In the genomic region with DNA sequence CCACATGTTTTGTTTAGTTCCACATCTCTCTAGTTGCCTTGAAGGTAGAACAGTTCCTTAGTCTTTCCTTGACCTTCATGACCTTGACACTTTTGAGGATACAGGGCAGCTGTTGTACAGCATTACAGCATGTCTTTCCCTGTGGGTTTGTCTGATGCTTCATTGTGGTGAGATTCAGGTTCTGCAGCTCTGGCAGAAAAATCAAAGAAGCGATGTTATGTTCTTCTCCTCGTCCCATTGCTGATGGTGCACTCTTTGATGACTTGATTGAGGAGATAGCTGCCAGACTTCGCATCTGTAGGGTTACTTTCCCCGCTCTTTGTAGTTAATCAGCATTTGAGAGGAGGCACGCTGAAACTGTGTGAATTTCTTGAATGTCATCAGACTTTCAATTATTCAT, we compare ENCODE assay signal across 24 cellular contexts. TPM values are rescaled to one million over a fixed set of nuclear protein-coding genes. Genes with fewer than 3 reads are reported as not detected.
A peak's percentile ranks its signal among the peaks of the same experiment; 100 is the strongest.
DNase-seq lines count a peak whose midpoint lies in the region; ATAC-seq and TF ChIP-seq lines count a peak whose summit lies in the region.
"Had no signal": no experiment of that assay in that cellular context is flagged by ENCODE, and none has a peak within 500 bp of the region (broad histone marks: within the 10 kb centered on the region; RNA-seq: fewer than 3 reads in every experiment).

No MANE protein-coding gene starts in this region.

- H3K4me1 Mint-ChIP-seq in chondrocyte (ENCODE audit: low read depth): no peaks in the 10 kb centered on the region
- H3K4me1 Mint-ChIP-seq: IgD-negative memory B cell had no signal

- no peak for DNase-seq in activated naive CD4-positive, alpha-beta T cell treated with anti-CD3 and anti-CD28 coated beads, Interleukin-2, amount 50 U/mL, for 72 hours (ENCODE audit: low spot score in 2 of 2)
- no peak for DNase-seq in activated naive CD4-positive, alpha-beta T cell (lab: John Stamatoyannopoulos, UW)
- DNase-seq in RPMI8226 (peak; percentile 33), myocyte (ENCODE audit: low read depth) (peak; percentile 56), OCI-M2 (lab: John Stamatoyannopoulos, UW; ENCODE audit: unreplicated experiment) (no peak), NCI-H82 treated with DMSO at 0.1 percent for 48 hours (lab: John Stamatoyannopoulos, UW; ENCODE audit: unreplicated experiment) (no peak), chondrocyte (ENCODE audit: low spot score) (no peak)
- DNase-seq: AML-193; CD4-positive, alpha-beta memory T cell; COR-L47; DMS53; GDM1; Karpas-422; NCI-H1092 treated with DMSO at 0.1 percent for 48 hours; NCI-H1436 treated with DMSO at 0.1 percent for 48 hours; NCI-H187 treated with DMSO at 0.1 percent for 48 hours; NCI-H2107; NCI-H524 treated with DMSO at 0.1 percent for 48 hours; NCI-H774; NK-92 treated with Interleukin-12 subunit alpha and Interleukin-12 subunit beta, amount 100 ng/mL, for 24 hours; SHP77 treated with DMSO at 0.1 percent for 48 hours had no signal

- no peak for TF ChIP-seq CTCF in chondrocyte (IDR thresholded peaks at IDR 0.05)

- H3K27me3 Mint-ChIP-seq in chondrocyte (ENCODE audit: low read depth): no peaks in the 10 kb centered on the region

- H3K9me3 Mint-ChIP-seq in activated naive CD4-positive, alpha-beta T cell treated with anti-CD3 and anti-CD28 coated beads, Interleukin-2, amount 50 U/mL, for 72 hours: peaks cover 6 to 11% of the 10 kb centered on the region in 2 donors
- H3K9me3 Mint-ChIP-seq in chondrocyte (ENCODE audit: low read depth): peaks cover 28% of the 10 kb centered on the region

- peaks cover 8 to 18% of the 10 kb centered on the region in 2 donors for H3K36me3 Mint-ChIP-seq in activated naive CD4-positive, alpha-beta T cell treated with anti-CD3 and anti-CD28 coated beads, Interleukin-2, amount 50 U/mL, for 72 hours
- H3K36me3 Mint-ChIP-seq in chondrocyte (ENCODE audit: low read depth): peaks cover 17% of the 10 kb centered on the region

- peak; percentile 16 to 40 for ATAC-seq in activated naive CD4-positive, alpha-beta T cell treated with anti-CD3 and anti-CD28 coated beads, Interleukin-2, amount 50 U/mL, for 72 hours
- ATAC-seq: A549, HCT116 had no signal

- H3K27ac Mint-ChIP-seq in activated naive CD4-positive, alpha-beta T cell treated with anti-CD3 and anti-CD28 coated beads, Interleukin-2, amount 50 U/mL, for 72 hours: no peak overlapping the region
- H3K27ac Mint-ChIP-seq in chondrocyte (ENCODE audit: unreplicated experiment): no peak overlapping the region
- H3K27ac Mint-ChIP-seq: IgD-negative memory B cell had no signal

- H3K4me3 Mint-ChIP-seq in chondrocyte (ENCODE audit: unreplicated experiment): no peak overlapping the region
- H3K4me3 Mint-ChIP-seq: CD4-positive, alpha-beta memory T cell; IgD-negative memory B cell had no signal

RNA-seq across cellular contexts. Expression of gene CEBPB, which starts 12.0 kb away (rescaled TPM):
- 10 to 100 TPM; 29.0 to 50.9 TPM for total RNA-seq in activated naive CD4-positive, alpha-beta T cell treated with anti-CD3 and anti-CD28 coated beads, Interleukin-2, amount 50 U/mL, for 72 hours
- 29.6 and 31.3 TPM in 2 replicates for total RNA-seq in myocyte
- 27.8 TPM for polyA plus RNA-seq in myocyte (2012)
- total RNA-seq in chondrocyte: 20.4 to 81.4 TPM (median 78.7 TPM) in 3 replicates

RNA-seq across cellular contexts. Expression of gene PEDS1, which starts 49.2 kb away (rescaled TPM):
- total RNA-seq in activated naive CD4-positive, alpha-beta T cell treated with anti-CD3 and anti-CD28 coated beads, Interleukin-2, amount 50 U/mL, for 72 hours: 10 to 100 TPM; 14.8 to 21.2 TPM
- total RNA-seq in myocyte: 51.8 and 56.6 TPM in 2 replicates
- polyA plus RNA-seq in myocyte (2012): 45.2 TPM
- 36.8 to 42.3 TPM (median 41.4 TPM) in 3 replicates for total RNA-seq in chondrocyte

Comparison
In these comparisons a context has a peak if more than half of its experiments do, and no peak if none do; other contexts are left out.
1. DNase-seq: peak in RPMI8226 (single experiment) and myocyte (single experiment); none in activated naive CD4-positive, alpha-beta T cell treated with anti-CD3 and anti-CD28 coated beads, Interleukin-2, amount 50 U/mL, for 72 hours (0 of 2), activated naive CD4-positive, alpha-beta T cell (0 of 4), OCI-M2 (single experiment), NCI-H82 treated with DMSO at 0.1 percent for 48 hours (single experiment) and chondrocyte (single experiment).